Comparison of ENCODE assay signal across 18 cellular contexts in genomic region chr9:134892221-134892620, GRCh38. TPM values are rescaled to one million over a fixed set of nuclear protein-coding genes. Genes with fewer than 3 reads are reported as not detected.
"Had no signal": no experiment of that assay in that cellular context is flagged by ENCODE, and none has a peak within 500 bp of the region (broad histone marks: within the 10 kb centered on the region; RNA-seq: fewer than 3 reads in every experiment).

No MANE protein-coding gene starts in this region.

- H3K36me3 Mint-ChIP-seq: activated naive CD4-positive, alpha-beta T cell treated with anti-CD3 and anti-CD28 coated beads, Interleukin-2, amount 50 U/mL, for 24 hours had no signal

- H3K4me1 Mint-ChIP-seq: activated naive CD4-positive, alpha-beta T cell treated with anti-CD3 and anti-CD28 coated beads, Interleukin-2, amount 50 U/mL, for 24 hours had no signal

- H3K27ac Mint-ChIP-seq: activated naive CD4-positive, alpha-beta T cell treated with anti-CD3 and anti-CD28 coated beads, Interleukin-2, amount 50 U/mL, for 24 hours; nephron; T-helper 2 cell treated with Interferon-gamma antibody and Interleukin-4, amounts not matched to agents 5 μg/mL and 100 μg/mL, for 36 hours had no signal

- ATAC-seq: left ventricle myocardium superior; stimulated activated naive CD8-positive, alpha-beta T cell treated with anti-CD3 and anti-CD28 coated beads, Interleukin-15, amount 100 ng/mL, for 72 hours had no signal

- DNase-seq: activated CD4-positive, alpha-beta T cell treated with anti-CD3 and anti-CD28 coated beads, Interleukin-2, amount 50 U/mL, for 48 hours; activated T-cell treated with anti-CD3 and anti-CD28 coated beads for 4 hours; esophagus squamous epithelium; hippocampal formation; kidney; left ventricle myocardium superior; mesendoderm; stimulated activated naive CD8-positive, alpha-beta T cell treated with anti-CD3 and anti-CD28 coated beads, Interleukin-15, amount 100 ng/mL, for 72 hours; SW 1271 had no signal

- H3K4me3 Mint-ChIP-seq: activated naive CD4-positive, alpha-beta T cell treated with anti-CD3 and anti-CD28 coated beads, Interleukin-2, amount 50 U/mL, for 24 hours; nephron; stimulated activated naive CD8-positive, alpha-beta T cell treated with anti-CD3 and anti-CD28 coated beads, Interleukin-15, amount 100 ng/mL, for 72 hours; T-helper 2 cell treated with Interferon-gamma antibody and Interleukin-4, amounts not matched to agents 5 μg/mL and 100 μg/mL, for 36 hours had no signal

- H3K9me3 Mint-ChIP-seq: stimulated activated naive CD8-positive, alpha-beta T cell treated with anti-CD3 and anti-CD28 coated beads, Interleukin-15, amount 100 ng/mL, for 72 hours had no signal

RNA-seq across cellular contexts. Expression of gene FCN2, which starts 11.6 kb away (rescaled TPM):
- total RNA-seq: cardiac septum, esophagus squamous epithelium, fibroblast of villous mesenchyme, glomerular endothelial cell, left ventricle myocardium superior, pulmonary artery endothelial cell, SK-MEL-5, thoracic aorta had no signal

RNA-seq across cellular contexts. Expression of gene FCN1, which starts 25.5 kb away (rescaled TPM):
- total RNA-seq: fibroblast of villous mesenchyme, glomerular endothelial cell, pulmonary artery endothelial cell, SK-MEL-5 had no signal
